In the genomic region with DNA sequence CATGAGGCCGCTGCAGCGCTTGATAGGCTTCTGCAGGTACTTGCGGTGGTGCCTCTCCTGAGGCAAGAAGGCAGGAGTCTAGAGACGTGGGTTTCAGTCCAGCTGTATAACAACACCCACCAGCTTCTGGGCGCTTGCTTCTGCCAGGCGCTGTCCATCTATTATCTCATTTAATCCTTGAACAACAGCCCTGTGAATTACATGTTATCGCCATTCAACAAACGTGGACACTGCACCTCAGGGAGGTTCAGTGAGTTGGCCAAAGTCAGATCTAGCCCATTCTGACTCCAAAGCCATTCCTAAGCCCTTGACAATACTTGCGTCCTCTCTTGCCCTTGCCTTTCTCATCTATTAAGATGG, we compare ENCODE assay signal across 9 cellular contexts. TPM values are rescaled to one million over a fixed set of nuclear protein-coding genes. Genes with fewer than 3 reads are reported as not detected.
A peak's percentile ranks its signal among the peaks of the same experiment; 100 is the strongest.
DNase-seq lines count a peak whose midpoint lies in the region; ATAC-seq and TF ChIP-seq lines count a peak whose summit lies in the region.
"Had no signal": no experiment of that assay in that cellular context is flagged by ENCODE, and none has a peak within 500 bp of the region (broad histone marks: within the 10 kb centered on the region; RNA-seq: fewer than 3 reads in every experiment).

No MANE protein-coding gene starts in this region.

- H3K36me3 Mint-ChIP-seq in activated T-helper 17 cell treated with anti-CD3 and anti-CD28 coated beads, Interleukin-2, amount 50 U/mL, for 72 hours (ENCODE audit: low read depth): no peaks in the 10 kb centered on the region
- H3K36me3 Mint-ChIP-seq in stimulated activated effector memory CD8-positive, alpha-beta T cell treated with anti-CD3 and anti-CD28 coated beads, Interleukin-12 subunit alpha, Interleukin-12 subunit beta, amount 100 ng/mL, for 72 hours: no peaks in the 10 kb centered on the region

- no peak overlapping the region for H3K27ac Mint-ChIP-seq in activated T-helper 17 cell treated with anti-CD3 and anti-CD28 coated beads, Interleukin-2, amount 50 U/mL, for 72 hours
- H3K27ac Mint-ChIP-seq in stimulated activated effector memory CD8-positive, alpha-beta T cell treated with anti-CD3 and anti-CD28 coated beads, Interleukin-12 subunit alpha, Interleukin-12 subunit beta, amount 100 ng/mL, for 72 hours: no peak overlapping the region

- H3K9me3 Mint-ChIP-seq in activated T-helper 17 cell treated with anti-CD3 and anti-CD28 coated beads, Interleukin-2, amount 50 U/mL, for 72 hours: no peaks in the 10 kb centered on the region
- H3K9me3 Mint-ChIP-seq in stimulated activated effector memory CD8-positive, alpha-beta T cell treated with anti-CD3 and anti-CD28 coated beads, Interleukin-12 subunit alpha, Interleukin-12 subunit beta, amount 100 ng/mL, for 72 hours: no peaks in the 10 kb centered on the region

- peak overlapping the region; percentile 45 for H3K4me3 Mint-ChIP-seq in activated T-helper 17 cell treated with anti-CD3 and anti-CD28 coated beads, Interleukin-2, amount 50 U/mL, for 72 hours
- peak overlapping the region; percentile 20 for H3K4me3 Mint-ChIP-seq in stimulated activated effector memory CD8-positive, alpha-beta T cell treated with anti-CD3 and anti-CD28 coated beads, Interleukin-12 subunit alpha, Interleukin-12 subunit beta, amount 100 ng/mL, for 72 hours

- CTCF ChIA-PET in HEK293 (lab: Yijun Ruan, JAX): interaction anchor here (0.6 to 1.9 kb wide), 8 partner anchors 15 to 1188 kb away, joined by 3 to 6 read pairs (median 4); no protein-coding TSS in a partner anchor

- POLR2A ChIA-PET in HEK293 (lab: Yijun Ruan, JAX): interaction anchor here (1.4 kb wide), 1 partner anchor 423 kb away, joined by 3 read pairs; a partner anchor contains a TSS

- no peak for ATAC-seq in activated T-helper 17 cell treated with anti-CD3 and anti-CD28 coated beads, Interleukin-2, amount 50 U/mL, for 72 hours (replicated peaks)
- no peak for ATAC-seq in stimulated activated effector memory CD8-positive, alpha-beta T cell treated with anti-CD3 and anti-CD28 coated beads, Interleukin-12 subunit alpha, Interleukin-12 subunit beta, amount 100 ng/mL, for 72 hours
- ATAC-seq in HG02884 (IDR thresholded peaks at IDR 0.05; ENCODE audit: unreplicated experiment): no peak
- ATAC-seq: HCT116 had no signal

- H3K4me1 ChIP-seq in HEK293 (ENCODE audit: control insufficient read depth, insufficient read depth, low read length) (no peaks in the 10 kb centered on the region), iPS-18a (ENCODE audit: control insufficient read depth, low read depth, low read length) (peaks cover 17% of the 10 kb centered on the region)

- H3K9me3 ChIP-seq in HEK293 (ENCODE audit: control insufficient read depth, insufficient read depth, low read depth, low read length) (no peaks in the 10 kb centered on the region), iPS-18a (ENCODE audit: control insufficient read depth, low read depth, low read length) (no peaks in the 10 kb centered on the region)

- H3K36me3 ChIP-seq in HEK293 (ENCODE audit: control insufficient read depth in 2 of 2, insufficient read depth in 1 of 2, low read length in 2 of 2) (no peaks in the 10 kb centered on the region), iPS-18a (ENCODE audit: control insufficient read depth, low read depth, low read length) (no peaks in the 10 kb centered on the region)

- H3K4me1 Mint-ChIP-seq in activated T-helper 17 cell treated with anti-CD3 and anti-CD28 coated beads, Interleukin-2, amount 50 U/mL, for 72 hours: no peaks in the 10 kb centered on the region
- H3K4me1 Mint-ChIP-seq in stimulated activated effector memory CD8-positive, alpha-beta T cell treated with anti-CD3 and anti-CD28 coated beads, Interleukin-12 subunit alpha, Interleukin-12 subunit beta, amount 100 ng/mL, for 72 hours: no peaks in the 10 kb centered on the region

- H3K4me3 ChIP-seq in HEK293 (ENCODE audit: low read depth, low read length): no peak overlapping the region
- H3K4me3 ChIP-seq in iPS-18a (ENCODE audit: low read length): peak overlapping the region; percentile 50

- TF ChIP-seq CTCF in HEK293 (tag by site-specific recombination; IDR thresholded peaks at IDR 0.05): no peak

- H3K27me3 Mint-ChIP-seq in activated T-helper 17 cell treated with anti-CD3 and anti-CD28 coated beads, Interleukin-2, amount 50 U/mL, for 72 hours: peaks cover 54% of the 10 kb centered on the region

- no peak for DNase-seq in stimulated activated effector memory CD8-positive, alpha-beta T cell treated with anti-CD3 and anti-CD28 coated beads, Interleukin-12 subunit alpha, Interleukin-12 subunit beta, amount 100 ng/mL, for 72 hours (ENCODE audit: low spot score in 2 of 2)
- DNase-seq in NOMO-1 treated with DMSO at 0.1 percent for 48 hours (lab: John Stamatoyannopoulos, UW; ENCODE audit: unreplicated experiment): no peak
- DNase-seq in T-helper 9 cell: no peak
- DNase-seq in CD1c-positive myeloid dendritic cell (ENCODE audit: extremely low spot score): no peak

- no peak overlapping the region for H3K9ac ChIP-seq in iPS-18a (ENCODE audit: low read length)

- peaks cover 57% of the 10 kb centered on the region for H3K27me3 ChIP-seq in iPS-18a (ENCODE audit: control insufficient read depth, insufficient read depth, low read length)

- no peak overlapping the region for H3K27ac ChIP-seq in HEK293 (ENCODE audit: extremely low read depth, low read depth, low read length)
- no peak overlapping the region for H3K27ac ChIP-seq in iPS-18a (ENCODE audit: low read length)

TF ChIP-seq in HEK293, 187 proteins besides CTCF, POLR2A, EP300 and RAD21:
- peak; percentile 98 for TF ChIP-seq ZNF664 (tag by site-specific recombination; IDR thresholded peaks at IDR 0.05)
- no peak for TF ChIP-seq ZNF366 (tag by site-specific recombination; conservative IDR thresholded peaks at IDR 0.05)
TF ChIP-seq in HEK293: peak in this region for 1.

RNA-seq across cellular contexts. Expression of a gene that starts 0.4 kb away (rescaled TPM):
- total RNA-seq in activated T-helper 17 cell treated with anti-CD3 and anti-CD28 coated beads, Interleukin-2, amount 50 U/mL, for 72 hours: not detected
